13 cellular contexts compared by ENCODE assay signal in the genomic region with DNA sequence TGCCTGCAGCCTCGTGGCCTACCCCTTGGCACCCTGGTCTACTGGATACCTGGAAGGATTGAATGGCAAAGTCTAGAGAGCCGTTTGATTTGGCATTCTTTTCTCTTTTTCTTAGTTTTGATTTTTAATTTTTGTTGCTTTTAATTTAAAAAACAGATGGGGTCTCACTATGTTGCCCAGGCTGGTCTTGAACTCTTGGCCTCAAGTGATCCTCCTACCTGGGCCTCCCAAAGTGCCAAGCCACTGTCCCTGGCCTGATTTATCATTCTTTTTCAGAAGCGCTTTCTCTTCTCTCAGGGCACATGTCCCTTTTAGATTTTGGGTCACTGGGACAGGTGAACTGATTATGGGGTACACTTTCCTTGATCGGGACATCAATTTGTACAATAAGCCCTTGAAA. TPM values are rescaled to one million over a fixed set of nuclear protein-coding genes. Genes with fewer than 3 reads are reported as not detected.
A peak's percentile ranks its signal among the peaks of the same experiment; 100 is the strongest.
DNase-seq lines count a peak whose midpoint lies in the region; ATAC-seq and TF ChIP-seq lines count a peak whose summit lies in the region.
"Had no signal": no experiment of that assay in that cellular context is flagged by ENCODE, and none has a peak within 500 bp of the region (broad histone marks: within the 10 kb centered on the region; RNA-seq: fewer than 3 reads in every experiment).

No MANE protein-coding gene starts in this region.

- CTCF ChIA-PET in activated CD4-positive, alpha-beta T cell treated with anti-CD3 and anti-CD28 coated beads, Interleukin-2, amount 10 ng/mL, durations not matched to agents 7 days and 5 days (lab: Charles Lee), result interaction anchor here (1.4 kb wide), 1 partner anchor 8 kb away, joined by 5 read pairs; no protein-coding TSS in a partner anchor
- CTCF ChIA-PET in CD4-positive, alpha-beta T cell (lab: Charles Lee), result no interaction called here

- H3K36me3 Mint-ChIP-seq in activated CD4-positive, alpha-beta T cell treated with anti-CD3 and anti-CD28 coated beads, Interleukin-2, amount 10 ng/mL, durations not matched to agents 7 days and 5 days (ENCODE audit: low read depth), result peaks cover 33% of the 10 kb centered on the region
- H3K36me3 Mint-ChIP-seq in CD4-positive, alpha-beta T cell (ENCODE audit: low read depth), result peaks cover 77% of the 10 kb centered on the region
- peaks cover 84% of the 10 kb centered on the region for H3K36me3 Mint-ChIP-seq in activated T-helper 17 cell treated with anti-CD3 and anti-CD28 coated beads, Interleukin-2, amount 50 U/mL, for 72 hours (ENCODE audit: low read depth)
- H3K36me3 Mint-ChIP-seq in memory B cell, result peaks cover 30% of the 10 kb centered on the region

- peaks cover 45% of the 10 kb centered on the region for H3K4me1 Mint-ChIP-seq in activated CD4-positive, alpha-beta T cell treated with anti-CD3 and anti-CD28 coated beads, Interleukin-2, amount 10 ng/mL, durations not matched to agents 7 days and 5 days
- peaks cover 56% of the 10 kb centered on the region for H3K4me1 Mint-ChIP-seq in CD4-positive, alpha-beta T cell (ENCODE audit: low read depth)
- H3K4me1 Mint-ChIP-seq in activated T-helper 17 cell treated with anti-CD3 and anti-CD28 coated beads, Interleukin-2, amount 50 U/mL, for 72 hours, result peaks cover 30% of the 10 kb centered on the region
- peaks cover 17% of the 10 kb centered on the region for H3K4me1 Mint-ChIP-seq in memory B cell

- intact Hi-C loops in CD4-positive, alpha-beta T cell (cut with DNase I, micrococcal nuclease), result loop anchor here in 1 of 2 experiments (10.0 kb wide), 1 partner anchor 54 kb away; a partner anchor contains a TSS

- DNase-seq in activated CD4-positive, alpha-beta T cell treated with anti-CD3 and anti-CD28 coated beads, Interleukin-2, amount 10 ng/mL, durations not matched to agents 7 days and 5 days, result no peak
- no peak for DNase-seq in activated CD4-positive, alpha-beta T cell treated with anti-CD3 and anti-CD28 coated beads for 48 hours
- no peak for DNase-seq in CD4-positive, alpha-beta T cell
- DNase-seq in memory B cell (ENCODE audit: low spot score in 2 of 2), result no peak
- DNase-seq: DMS53, GF-D8, HCEC 1CT had no signal

- H3K27me3 Mint-ChIP-seq in activated CD4-positive, alpha-beta T cell treated with anti-CD3 and anti-CD28 coated beads, Interleukin-2, amount 10 ng/mL, durations not matched to agents 7 days and 5 days, result no peaks in the 10 kb centered on the region
- no peaks in the 10 kb centered on the region for H3K27me3 Mint-ChIP-seq in CD4-positive, alpha-beta T cell
- no peaks in the 10 kb centered on the region for H3K27me3 Mint-ChIP-seq in activated T-helper 17 cell treated with anti-CD3 and anti-CD28 coated beads, Interleukin-2, amount 50 U/mL, for 72 hours
- H3K27me3 Mint-ChIP-seq in memory B cell, result no peaks in the 10 kb centered on the region

- H3K4me3 Mint-ChIP-seq in activated CD4-positive, alpha-beta T cell treated with anti-CD3 and anti-CD28 coated beads, Interleukin-2, amount 10 ng/mL, durations not matched to agents 7 days and 5 days, result no peak overlapping the region
- no peak overlapping the region for H3K4me3 Mint-ChIP-seq in CD4-positive, alpha-beta T cell
- no peak overlapping the region for H3K4me3 Mint-ChIP-seq in activated T-helper 17 cell treated with anti-CD3 and anti-CD28 coated beads, Interleukin-2, amount 50 U/mL, for 72 hours
- H3K4me3 Mint-ChIP-seq in memory B cell, result no peak overlapping the region
- H3K4me3 Mint-ChIP-seq: CD14-positive monocyte had no signal

- no peak overlapping the region for H3K27ac ChIP-seq in CD4-positive, alpha-beta T cell (ENCODE audit: low read depth, low read length)
- H3K27ac ChIP-seq: 22Rv1 had no signal

- H3K27me3 ChIP-seq in CD4-positive, alpha-beta T cell (ENCODE audit: control insufficient read depth, insufficient read depth, low read length), result no peaks in the 10 kb centered on the region

- no peaks in the 10 kb centered on the region for H3K9me3 Mint-ChIP-seq in activated CD4-positive, alpha-beta T cell treated with anti-CD3 and anti-CD28 coated beads, Interleukin-2, amount 10 ng/mL, durations not matched to agents 7 days and 5 days
- no peaks in the 10 kb centered on the region for H3K9me3 Mint-ChIP-seq in CD4-positive, alpha-beta T cell
- H3K9me3 Mint-ChIP-seq in activated T-helper 17 cell treated with anti-CD3 and anti-CD28 coated beads, Interleukin-2, amount 50 U/mL, for 72 hours, result no peaks in the 10 kb centered on the region
- H3K9me3 Mint-ChIP-seq in memory B cell, result no peaks in the 10 kb centered on the region

- ATAC-seq in CD4-positive, alpha-beta T cell (ENCODE audit: poor library complexity), result no peak
- ATAC-seq in activated T-helper 17 cell treated with anti-CD3 and anti-CD28 coated beads, Interleukin-2, amount 50 U/mL, for 72 hours (replicated peaks), result no peak
- ATAC-seq in memory B cell (ENCODE audit: low read depth) (no peak), GM19351 (IDR thresholded peaks at IDR 0.05; ENCODE audit: unreplicated experiment) (no peak), GM21717 (IDR thresholded peaks at IDR 0.05; ENCODE audit: unreplicated experiment) (no peak), GM21619 (IDR thresholded peaks at IDR 0.05; ENCODE audit: unreplicated experiment) (no peak)

- POLR2A ChIA-PET in activated CD4-positive, alpha-beta T cell treated with anti-CD3 and anti-CD28 coated beads, Interleukin-2, amount 10 ng/mL, durations not matched to agents 7 days and 5 days (lab: Charles Lee), result no interaction called here
- POLR2A ChIA-PET in CD4-positive, alpha-beta T cell (lab: Charles Lee), result no interaction called here

- TF ChIP-seq CTCF in CD4-positive, alpha-beta T cell (IDR thresholded peaks at IDR 0.05), result no peak

- no peaks in the 10 kb centered on the region for H3K9me3 ChIP-seq in CD4-positive, alpha-beta T cell (ENCODE audit: control insufficient read depth, low read length)

- peak overlapping the region; percentile 46 for H3K27ac Mint-ChIP-seq in activated CD4-positive, alpha-beta T cell treated with anti-CD3 and anti-CD28 coated beads, Interleukin-2, amount 10 ng/mL, durations not matched to agents 7 days and 5 days
- peak overlapping the region; percentile 20 for H3K27ac Mint-ChIP-seq in CD4-positive, alpha-beta T cell
- peak overlapping the region; percentile 43 for H3K27ac Mint-ChIP-seq in activated T-helper 17 cell treated with anti-CD3 and anti-CD28 coated beads, Interleukin-2, amount 50 U/mL, for 72 hours
- peak overlapping the region; percentile 63 for H3K27ac Mint-ChIP-seq in memory B cell

RNA-seq across cellular contexts. Expression of a gene that starts 10.8 kb away (rescaled TPM):
- 10 to 100 TPM; 77.1 to 87.0 TPM for total RNA-seq in activated CD4-positive, alpha-beta T cell treated with anti-CD3 and anti-CD28 coated beads, Interleukin-2, amount 10 ng/mL, durations not matched to agents 7 days and 5 days
- 10 to 100 TPM; 92.6 to 93.7 TPM for total RNA-seq in CD4-positive, alpha-beta T cell
- 100 to 1,000 TPM; 103 TPM for total RNA-seq in activated T-helper 17 cell treated with anti-CD3 and anti-CD28 coated beads, Interleukin-2, amount 50 U/mL, for 72 hours

RNA-seq across cellular contexts. Expression of a gene that starts 57.3 kb away (rescaled TPM):
- total RNA-seq in activated CD4-positive, alpha-beta T cell treated with anti-CD3 and anti-CD28 coated beads, Interleukin-2, amount 10 ng/mL, durations not matched to agents 7 days and 5 days, result under 1 TPM in 1 of 2 experiments, not detected in 1; 0.20 TPM
- total RNA-seq in CD4-positive, alpha-beta T cell, result under 1 TPM in 1 of 2 experiments, not detected in 1; 0.77 TPM
- under 1 TPM; 0.42 to 0.56 TPM for total RNA-seq in activated T-helper 17 cell treated with anti-CD3 and anti-CD28 coated beads, Interleukin-2, amount 50 U/mL, for 72 hours
